In the genomic region with DNA sequence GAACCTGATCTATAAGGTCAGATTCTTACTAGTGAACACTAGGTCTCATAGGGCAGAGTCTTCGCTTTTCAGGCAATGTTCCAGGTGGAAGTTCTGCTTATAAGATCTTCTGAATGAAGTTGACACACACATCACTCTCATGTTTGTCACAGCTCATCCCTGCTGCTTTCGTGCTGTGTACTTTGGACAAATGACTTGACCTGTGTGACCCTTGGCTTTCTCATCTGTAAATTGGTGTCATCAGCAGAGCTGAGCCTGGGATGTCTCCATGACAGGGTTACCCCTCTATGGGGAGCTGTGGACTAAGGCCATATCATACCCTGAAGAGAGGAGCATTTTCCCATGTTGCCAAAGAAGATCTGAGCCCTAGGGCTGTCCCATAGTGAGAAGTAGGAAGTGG, we compare ENCODE assay signal across 1 cellular context.
A peak's percentile ranks its signal among the peaks of the same experiment; 100 is the strongest.
TF ChIP-seq lines count a peak whose summit lies in the region.

No MANE protein-coding gene starts in this region.

TF ChIP-seq in liver, 16 proteins besides CTCF, POLR2A, EP300 and RAD21 (continued from another document):
- TF ChIP-seq, protein P1, sequence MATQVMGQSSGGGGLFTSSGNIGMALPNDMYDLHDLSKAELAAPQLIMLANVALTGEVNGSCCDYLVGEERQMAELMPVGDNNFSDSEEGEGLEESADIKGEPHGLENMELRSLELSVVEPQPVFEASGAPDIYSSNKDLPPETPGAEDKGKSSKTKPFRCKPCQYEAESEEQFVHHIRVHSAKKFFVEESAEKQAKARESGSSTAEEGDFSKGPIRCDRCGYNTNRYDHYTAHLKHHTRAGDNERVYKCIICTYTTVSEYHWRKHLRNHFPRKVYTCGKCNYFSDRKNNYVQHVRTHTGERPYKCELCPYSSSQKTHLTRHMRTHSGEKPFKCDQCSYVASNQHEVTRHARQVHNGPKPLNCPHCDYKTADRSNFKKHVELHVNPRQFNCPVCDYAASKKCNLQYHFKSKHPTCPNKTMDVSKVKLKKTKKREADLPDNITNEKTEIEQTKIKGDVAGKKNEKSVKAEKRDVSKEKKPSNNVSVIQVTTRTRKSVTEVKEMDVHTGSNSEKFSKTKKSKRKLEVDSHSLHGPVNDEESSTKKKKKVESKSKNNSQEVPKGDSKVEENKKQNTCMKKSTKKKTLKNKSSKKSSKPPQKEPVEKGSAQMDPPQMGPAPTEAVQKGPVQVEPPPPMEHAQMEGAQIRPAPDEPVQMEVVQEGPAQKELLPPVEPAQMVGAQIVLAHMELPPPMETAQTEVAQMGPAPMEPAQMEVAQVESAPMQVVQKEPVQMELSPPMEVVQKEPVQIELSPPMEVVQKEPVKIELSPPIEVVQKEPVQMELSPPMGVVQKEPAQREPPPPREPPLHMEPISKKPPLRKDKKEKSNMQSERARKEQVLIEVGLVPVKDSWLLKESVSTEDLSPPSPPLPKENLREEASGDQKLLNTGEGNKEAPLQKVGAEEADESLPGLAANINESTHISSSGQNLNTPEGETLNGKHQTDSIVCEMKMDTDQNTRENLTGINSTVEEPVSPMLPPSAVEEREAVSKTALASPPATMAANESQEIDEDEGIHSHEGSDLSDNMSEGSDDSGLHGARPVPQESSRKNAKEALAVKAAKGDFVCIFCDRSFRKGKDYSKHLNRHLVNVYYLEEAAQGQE (IDR thresholded peaks at IDR 0.05): no peak
- TF ChIP-seq JUND (IDR thresholded peaks at IDR 0.05): no peak
- TF ChIP-seq FOXA2 (IDR thresholded peaks at IDR 0.05): no peak
- TF ChIP-seq NR2F2 (IDR thresholded peaks at IDR 0.05): peak; percentile 65
- no peak for TF ChIP-seq FOXA1 (IDR thresholded peaks at IDR 0.05)
- TF ChIP-seq HNF4A (conservative IDR thresholded peaks at IDR 0.05): peak; percentile 40 to 67
- TF ChIP-seq, protein P2, sequence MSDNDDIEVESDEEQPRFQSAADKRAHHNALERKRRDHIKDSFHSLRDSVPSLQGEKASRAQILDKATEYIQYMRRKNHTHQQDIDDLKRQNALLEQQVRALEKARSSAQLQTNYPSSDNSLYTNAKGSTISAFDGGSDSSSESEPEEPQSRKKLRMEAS (IDR thresholded peaks at IDR 0.05): no peak
- no peak for TF ChIP-seq GABPA (IDR thresholded peaks at IDR 0.05 in 1 of 2, conservative IDR thresholded peaks at IDR 0.05 in 1 of 2)
- no peak for TF ChIP-seq YY1 (IDR thresholded peaks at IDR 0.05)
- TF ChIP-seq, protein P3, sequence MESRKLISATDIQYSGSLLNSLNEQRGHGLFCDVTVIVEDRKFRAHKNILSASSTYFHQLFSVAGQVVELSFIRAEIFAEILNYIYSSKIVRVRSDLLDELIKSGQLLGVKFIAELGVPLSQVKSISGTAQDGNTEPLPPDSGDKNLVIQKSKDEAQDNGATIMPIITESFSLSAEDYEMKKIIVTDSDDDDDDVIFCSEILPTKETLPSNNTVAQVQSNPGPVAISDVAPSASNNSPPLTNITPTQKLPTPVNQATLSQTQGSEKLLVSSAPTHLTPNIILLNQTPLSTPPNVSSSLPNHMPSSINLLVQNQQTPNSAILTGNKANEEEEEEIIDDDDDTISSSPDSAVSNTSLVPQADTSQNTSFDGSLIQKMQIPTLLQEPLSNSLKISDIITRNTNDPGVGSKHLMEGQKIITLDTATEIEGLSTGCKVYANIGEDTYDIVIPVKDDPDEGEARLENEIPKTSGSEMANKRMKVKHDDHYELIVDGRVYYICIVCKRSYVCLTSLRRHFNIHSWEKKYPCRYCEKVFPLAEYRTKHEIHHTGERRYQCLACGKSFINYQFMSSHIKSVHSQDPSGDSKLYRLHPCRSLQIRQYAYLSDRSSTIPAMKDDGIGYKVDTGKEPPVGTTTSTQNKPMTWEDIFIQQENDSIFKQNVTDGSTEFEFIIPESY (IDR thresholded peaks at IDR 0.05): no peak
- TF ChIP-seq, protein P4, sequence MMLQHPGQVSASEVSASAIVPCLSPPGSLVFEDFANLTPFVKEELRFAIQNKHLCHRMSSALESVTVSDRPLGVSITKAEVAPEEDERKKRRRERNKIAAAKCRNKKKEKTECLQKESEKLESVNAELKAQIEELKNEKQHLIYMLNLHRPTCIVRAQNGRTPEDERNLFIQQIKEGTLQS (IDR thresholded peaks at IDR 0.05): no peak
- TF ChIP-seq EGR1 (IDR thresholded peaks at IDR 0.05; ENCODE audit: low read depth in 2 of 2): no peak
- TF ChIP-seq HNF4G (IDR thresholded peaks at IDR 0.05): peak; percentile 27
- TF ChIP-seq RXRA (IDR thresholded peaks at IDR 0.05): peak in 1 of 2 donors; percentile 54
- TF ChIP-seq SP1 (IDR thresholded peaks at IDR 0.05): no peak
